Comparison of ENCODE assay signal across 2 cellular contexts in the genomic region with DNA sequence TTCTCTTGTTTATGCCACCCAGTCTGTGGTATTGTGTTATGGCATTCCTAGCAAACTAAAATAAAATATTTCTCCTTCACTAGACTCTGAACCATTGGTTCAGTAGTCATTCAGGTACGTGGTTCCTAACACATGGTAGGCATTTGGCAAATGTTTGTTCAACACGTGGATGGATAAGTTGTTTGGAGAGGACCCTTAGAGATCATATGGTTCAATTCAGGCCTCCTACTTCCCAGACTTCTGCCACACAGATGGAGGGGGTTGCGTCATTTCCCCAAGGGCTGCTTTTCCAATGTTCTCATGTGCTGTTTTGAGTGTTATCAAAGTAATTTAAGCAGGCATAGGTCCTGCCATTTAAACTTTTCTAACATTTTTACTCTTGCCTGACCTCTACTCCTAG.
TF ChIP-seq lines count a peak whose summit lies in the region.

No MANE protein-coding gene starts in this region.

TF ChIP-seq in IMR-90, 13 proteins besides CTCF, POLR2A, EP300 and RAD21:
- TF ChIP-seq CEBPB (IDR thresholded peaks at IDR 0.05; ENCODE audit: low read depth, low read length) (peak; percentile 41; the same call in 1 of the 2 replicates), RFX5 (IDR thresholded peaks at IDR 0.05; ENCODE audit: low read depth, low read length) (no peak), FOS (IDR thresholded peaks at IDR 0.05; ENCODE audit: low read depth, low read length) (no peak)

TF ChIP-seq in WTC11, 78 proteins besides CTCF, POLR2A, EP300 and RAD21:
- TF ChIP-seq, protein P1, sequence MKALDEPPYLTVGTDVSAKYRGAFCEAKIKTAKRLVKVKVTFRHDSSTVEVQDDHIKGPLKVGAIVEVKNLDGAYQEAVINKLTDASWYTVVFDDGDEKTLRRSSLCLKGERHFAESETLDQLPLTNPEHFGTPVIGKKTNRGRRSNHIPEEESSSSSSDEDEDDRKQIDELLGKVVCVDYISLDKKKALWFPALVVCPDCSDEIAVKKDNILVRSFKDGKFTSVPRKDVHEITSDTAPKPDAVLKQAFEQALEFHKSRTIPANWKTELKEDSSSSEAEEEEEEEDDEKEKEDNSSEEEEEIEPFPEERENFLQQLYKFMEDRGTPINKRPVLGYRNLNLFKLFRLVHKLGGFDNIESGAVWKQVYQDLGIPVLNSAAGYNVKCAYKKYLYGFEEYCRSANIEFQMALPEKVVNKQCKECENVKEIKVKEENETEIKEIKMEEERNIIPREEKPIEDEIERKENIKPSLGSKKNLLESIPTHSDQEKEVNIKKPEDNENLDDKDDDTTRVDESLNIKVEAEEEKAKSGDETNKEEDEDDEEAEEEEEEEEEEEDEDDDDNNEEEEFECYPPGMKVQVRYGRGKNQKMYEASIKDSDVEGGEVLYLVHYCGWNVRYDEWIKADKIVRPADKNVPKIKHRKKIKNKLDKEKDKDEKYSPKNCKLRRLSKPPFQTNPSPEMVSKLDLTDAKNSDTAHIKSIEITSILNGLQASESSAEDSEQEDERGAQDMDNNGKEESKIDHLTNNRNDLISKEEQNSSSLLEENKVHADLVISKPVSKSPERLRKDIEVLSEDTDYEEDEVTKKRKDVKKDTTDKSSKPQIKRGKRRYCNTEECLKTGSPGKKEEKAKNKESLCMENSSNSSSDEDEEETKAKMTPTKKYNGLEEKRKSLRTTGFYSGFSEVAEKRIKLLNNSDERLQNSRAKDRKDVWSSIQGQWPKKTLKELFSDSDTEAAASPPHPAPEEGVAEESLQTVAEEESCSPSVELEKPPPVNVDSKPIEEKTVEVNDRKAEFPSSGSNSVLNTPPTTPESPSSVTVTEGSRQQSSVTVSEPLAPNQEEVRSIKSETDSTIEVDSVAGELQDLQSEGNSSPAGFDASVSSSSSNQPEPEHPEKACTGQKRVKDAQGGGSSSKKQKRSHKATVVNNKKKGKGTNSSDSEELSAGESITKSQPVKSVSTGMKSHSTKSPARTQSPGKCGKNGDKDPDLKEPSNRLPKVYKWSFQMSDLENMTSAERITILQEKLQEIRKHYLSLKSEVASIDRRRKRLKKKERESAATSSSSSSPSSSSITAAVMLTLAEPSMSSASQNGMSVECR (CRISPR knock-in tag; IDR thresholded peaks at IDR 0.05; ENCODE audit: borderline replicate concordance): no peak
- TF ChIP-seq CREM (CRISPR knock-in tag; IDR thresholded peaks at IDR 0.05): no peak
- peak; percentile 72 for TF ChIP-seq GABPB1 (CRISPR knock-in tag; IDR thresholded peaks at IDR 0.05)
